35 cellular contexts compared by ENCODE assay signal in the genomic region with DNA sequence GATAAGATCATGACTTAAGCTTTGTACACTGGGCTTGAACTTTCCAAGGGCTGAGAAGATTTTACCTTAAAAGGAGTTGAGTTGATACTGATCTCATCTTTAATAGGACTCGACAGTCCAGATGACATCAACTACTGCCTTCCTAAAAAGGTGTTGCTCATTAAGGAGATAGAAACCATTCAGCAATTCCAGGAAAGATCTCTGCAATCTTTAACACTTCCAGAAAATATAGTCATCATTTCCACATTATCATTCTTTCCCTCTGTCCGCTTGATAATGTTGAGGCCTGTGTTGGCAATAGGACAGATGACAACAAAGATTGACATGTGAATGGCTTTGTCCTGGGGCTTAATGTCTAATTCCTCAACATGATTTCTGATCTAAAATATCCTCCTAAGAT.
"Had no signal": no experiment of that assay in that cellular context is flagged by ENCODE, and none has a peak within 500 bp of the region (broad histone marks: within the 10 kb centered on the region; RNA-seq: fewer than 3 reads in every experiment).

No MANE protein-coding gene starts in this region.

- DNase-seq: Karpas-422, Kasumi-1, MG63, MM.1S, MV-4-11, NCI-H1048, NCI-H1092, NCI-H1092 treated with DMSO at 0.1 percent for 48 hours, NCI-H1105, NCI-H1105 treated with DMSO at 0.1 percent for 48 hours, NCI-H1417, NCI-H1417 treated with DMSO at 0.1 percent for 48 hours, NCI-H1436, NCI-H1436 treated with DMSO at 0.1 percent for 48 hours, NCI-H146, NCI-H1694, NCI-H1694 treated with DMSO at 0.1 percent for 48 hours, NCI-H187, NCI-H187 treated with DMSO at 0.1 percent for 48 hours, NCI-H1930, NCI-H2029, NCI-H2029 treated with DMSO at 0.1 percent for 48 hours, NCI-H2081, NCI-H2081 treated with DMSO at 0.1 percent for 48 hours, NCI-H2107, NCI-H2171, NCI-H2171 treated with DMSO at 0.1 percent for 48 hours, NCI-H2227 treated with DMSO at 0.1 percent for 48 hours, NCI-H226, NCI-H345, NCI-H446, NCI-H446 treated with DMSO at 0.1 percent for 48 hours, NCI-H510A, NCI-H510A treated with DMSO at 0.1 percent for 48 hours had no signal

- H3K4me3 ChIP-seq: MG63 had no signal

- H3K9me3 ChIP-seq: MG63 had no signal

- H3K4me2 ChIP-seq: KMS-11 had no signal

- H3K27ac ChIP-seq: KMS-11 had no signal

- H3K27me3 ChIP-seq: MG63 had no signal

- H3K9ac ChIP-seq: KMS-11 had no signal

- H3K36me3 ChIP-seq: MG63 had no signal
